8 cellular contexts compared by ENCODE assay signal in the genomic region with DNA sequence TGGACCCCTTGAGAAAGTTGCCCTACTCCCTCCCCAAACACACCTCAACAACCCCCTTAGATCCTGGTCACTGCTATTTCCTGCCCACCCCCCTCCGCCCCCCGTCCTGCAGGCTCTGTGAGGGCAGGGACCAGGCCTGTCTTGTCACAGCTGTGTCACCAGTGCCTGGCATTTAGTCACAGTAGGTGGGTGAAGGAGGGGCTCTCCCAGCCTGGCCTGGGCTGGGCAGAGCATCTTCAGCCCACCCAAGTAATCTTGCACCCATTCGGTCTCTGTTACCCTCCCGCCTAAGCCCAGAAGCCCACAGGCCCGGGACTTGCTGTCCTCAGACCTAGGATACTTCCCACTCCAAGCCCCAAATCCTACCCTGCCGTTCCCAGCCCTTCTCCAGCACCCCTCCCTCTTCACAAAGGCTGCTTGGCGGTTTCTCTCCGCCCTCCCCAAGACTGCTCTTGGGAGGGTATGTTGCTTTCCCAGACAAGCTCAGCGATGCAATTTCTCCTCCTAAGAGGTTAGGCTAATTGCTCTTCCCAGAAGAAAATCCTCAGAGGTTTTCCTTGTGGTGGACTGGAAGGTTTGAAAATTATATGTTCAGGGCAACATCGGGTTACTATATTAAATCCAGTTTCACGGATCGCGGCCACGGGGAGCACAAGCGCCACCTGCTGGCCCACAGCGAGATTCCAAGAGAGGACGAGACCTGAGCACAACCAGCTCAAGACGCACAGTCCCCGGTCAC. TPM values are rescaled to one million over a fixed set of nuclear protein-coding genes. Genes with fewer than 3 reads are reported as not detected.
A peak's percentile ranks its signal among the peaks of the same experiment; 100 is the strongest.
DNase-seq lines count a peak whose midpoint lies in the region; ATAC-seq and TF ChIP-seq lines count a peak whose summit lies in the region.

No MANE protein-coding gene starts in this region.

- peak; percentile 79 for TF ChIP-seq RAD21 in neural cell (conservative IDR thresholded peaks at IDR 0.05)

- TF ChIP-seq CTCF in Panc1 (IDR thresholded peaks at IDR 0.05) (peak; percentile 94), fibroblast of pulmonary artery (IDR thresholded peaks at IDR 0.05; ENCODE audit: low read length, missing control alignments) (peak; percentile 95), neural cell (IDR thresholded peaks at IDR 0.05; ENCODE audit: poor library complexity, severe bottlenecking) (peak; percentile 87)

- peak overlapping the region; percentile 13 for H3K4me3 Mint-ChIP-seq in activated T-helper 1 cell treated with anti-CD3 and anti-CD28 coated beads, Interleukin-12 subunit alpha, Interleukin-12 subunit beta, Interleukin-2, Interleukin-4 antibody, amounts not matched to agents 30 ng/mL and 10 ng/mL and 1 ng/mL, durations not matched to agents 14 hours and 24 hours and 36 hours

- H3K36me3 Mint-ChIP-seq in activated T-helper 1 cell treated with anti-CD3 and anti-CD28 coated beads, Interleukin-12 subunit alpha, Interleukin-12 subunit beta, Interleukin-2, Interleukin-4 antibody, amounts not matched to agents 30 ng/mL and 10 ng/mL and 1 ng/mL, durations not matched to agents 14 hours and 24 hours and 36 hours (ENCODE audit: low read depth) = no peaks in the 10 kb centered on the region

- H3K9ac ChIP-seq in neural cell (ENCODE audit: low read length) = no peak overlapping the region

- DNase-seq in DMS53 (lab: John Stamatoyannopoulos, UW) (peak; percentile 65), HuH-7.5 (ENCODE audit: low spot score) (peak; percentile 39), Panc1 (ENCODE audit: low read depth, low spot score) (no peak), fibroblast of pulmonary artery (ENCODE audit: low read depth) (peak; percentile 80)
- DNase-seq in activated T-helper 1 cell treated with anti-CD3 and anti-CD28 coated beads, Interleukin-12 subunit alpha, Interleukin-12 subunit beta, Interleukin-2, Interleukin-4 antibody, amounts not matched to agents 30 ng/mL and 10 ng/mL and 1 ng/mL, durations not matched to agents 14 hours and 24 hours and 36 hours (ENCODE audit: low spot score) = peak; percentile 56
- peak; percentile 31 to 79 (median 62) for DNase-seq in stimulated activated naive CD4-positive, alpha-beta T cell (lab: John Stamatoyannopoulos, UW)

- H3K9me3 Mint-ChIP-seq in activated T-helper 1 cell treated with anti-CD3 and anti-CD28 coated beads, Interleukin-12 subunit alpha, Interleukin-12 subunit beta, Interleukin-2, Interleukin-4 antibody, amounts not matched to agents 30 ng/mL and 10 ng/mL and 1 ng/mL, durations not matched to agents 14 hours and 24 hours and 36 hours = peaks cover 4% of the 10 kb centered on the region

- CTCF ChIA-PET in Panc1 (lab: Charles Lee) = interaction anchor here (0.6 to 1.6 kb wide), 5 partner anchors 17 to 897 kb away, joined by 3 to 6 read pairs (median 3); no protein-coding TSS in a partner anchor

- H3K4me1 Mint-ChIP-seq in activated T-helper 1 cell treated with anti-CD3 and anti-CD28 coated beads, Interleukin-12 subunit alpha, Interleukin-12 subunit beta, Interleukin-2, Interleukin-4 antibody, amounts not matched to agents 30 ng/mL and 10 ng/mL and 1 ng/mL, durations not matched to agents 14 hours and 24 hours and 36 hours (ENCODE audit: low read depth) = peaks cover 24% of the 10 kb centered on the region

- no peaks in the 10 kb centered on the region for H3K79me2 ChIP-seq in neural cell (replicated peaks; ENCODE audit: insufficient read depth, low read length)

- no peaks in the 10 kb centered on the region for H3F3A ChIP-seq in neural cell (ENCODE audit: insufficient read depth, low read length, poor library complexity, severe bottlenecking)

- intact Hi-C loops in Panc1 (cut with micrococcal nuclease; ENCODE audit: unreplicated experiment) = loop anchor here (10.0 kb wide), 1 partner anchor 1009 kb away; no protein-coding TSS in a partner anchor
- intact Hi-C loops in activated T-helper 1 cell treated with anti-CD3 and anti-CD28 coated beads, Interleukin-12 subunit alpha, Interleukin-12 subunit beta, Interleukin-2, Interleukin-4 antibody, amounts not matched to agents 30 ng/mL and 10 ng/mL and 1 ng/mL, durations not matched to agents 14 hours and 24 hours and 36 hours (cut with micrococcal nuclease) = loop anchor here (1.0 to 5.0 kb wide), 8 partner anchors 19 to 1006 kb away; no protein-coding TSS in a partner anchor

- in situ Hi-C loops in Panc1 (cut with HindIII; ENCODE audit: low pct_unique_long_range_greater_than_20kb, low sequenced_read_pairs) = no loop called here

- H3K4me1 ChIP-seq in Panc1 (ENCODE audit: control insufficient read depth, insufficient read depth, low read length) = no peaks in the 10 kb centered on the region

- H3K4me2 ChIP-seq in neural cell (ENCODE audit: low read length) = no peak overlapping the region

- H3K9me3 ChIP-seq in Panc1 (ENCODE audit: control insufficient read depth, insufficient read depth, low read depth, low read length) (no peaks in the 10 kb centered on the region), neural cell (ENCODE audit: low read length) (no peaks in the 10 kb centered on the region)

- H3K27ac ChIP-seq in Panc1 (ENCODE audit: low read length) (no peak overlapping the region; the same call in 1 of the 2 replicates), neural cell (ENCODE audit: low read length) (no peak overlapping the region)

- H4K20me1 ChIP-seq in neural cell (ENCODE audit: insufficient read depth) = no peaks in the 10 kb centered on the region

- POLR2A ChIA-PET in Panc1 (lab: Charles Lee) = interaction anchor here (0.7 kb wide), 1 partner anchor 808 kb away, joined by 5 read pairs; no protein-coding TSS in a partner anchor

- no TSS peak for BruUV-seq in Panc1 (replicated peaks; lab: Mats Ljungman, UMichigan)

- peak; percentile 91 for ATAC-seq in Panc1
- ATAC-seq in GM21381 (IDR thresholded peaks at IDR 0.05; ENCODE audit: unreplicated experiment) = no peak

- TF ChIP-seq EP300 in neural cell (conservative IDR thresholded peaks at IDR 0.05; ENCODE audit: poor library complexity, severe bottlenecking) = no peak

- no peaks in the 10 kb centered on the region for H3K9me2 ChIP-seq in neural cell (ENCODE audit: insufficient read depth, low read length)

- H3K36me3 ChIP-seq in Panc1 (ENCODE audit: control insufficient read depth, insufficient read depth, low read length) (no peaks in the 10 kb centered on the region), neural cell (ENCODE audit: insufficient read depth, low read length) (no peaks in the 10 kb centered on the region)

- peaks cover 13% of the 10 kb centered on the region for H3K27me3 Mint-ChIP-seq in activated T-helper 1 cell treated with anti-CD3 and anti-CD28 coated beads, Interleukin-12 subunit alpha, Interleukin-12 subunit beta, Interleukin-2, Interleukin-4 antibody, amounts not matched to agents 30 ng/mL and 10 ng/mL and 1 ng/mL, durations not matched to agents 14 hours and 24 hours and 36 hours (ENCODE audit: insufficient read depth)

- H3K27me3 ChIP-seq in Panc1 (ENCODE audit: control insufficient read depth, insufficient read depth, low read length) (no peaks in the 10 kb centered on the region), neural cell (ENCODE audit: insufficient read depth, low read depth, low read length) (no peaks in the 10 kb centered on the region)

- H3K4me3 ChIP-seq in Panc1 (ENCODE audit: low read depth in 2 of 2, low read length in 2 of 2) = peak overlapping the region in 1 of 2 experiments; percentile 21; a peak in 2 of 4 replicates
- peak overlapping the region; percentile 19 for H3K4me3 ChIP-seq in fibroblast of pulmonary artery (replicated peaks; ENCODE audit: low read depth, low read length)
- peak overlapping the region; percentile 45 for H3K4me3 ChIP-seq in neural cell (ENCODE audit: low read length)

- no peak overlapping the region for H2AFZ ChIP-seq in neural cell (ENCODE audit: low read depth, low read length)

- H3K27ac Mint-ChIP-seq in activated T-helper 1 cell treated with anti-CD3 and anti-CD28 coated beads, Interleukin-12 subunit alpha, Interleukin-12 subunit beta, Interleukin-2, Interleukin-4 antibody, amounts not matched to agents 30 ng/mL and 10 ng/mL and 1 ng/mL, durations not matched to agents 14 hours and 24 hours and 36 hours = no peak overlapping the region

TF ChIP-seq in neural cell, 6 proteins besides CTCF, POLR2A, EP300 and RAD21 (continues in another document):
- no peak for TF ChIP-seq TAF1 (IDR thresholded peaks at IDR 0.05; ENCODE audit: low read depth)
- no peak for TF ChIP-seq MXI1 (conservative IDR thresholded peaks at IDR 0.05; ENCODE audit: poor library complexity, severe bottlenecking)
- peak; percentile 86 for TF ChIP-seq SMC3 (conservative IDR thresholded peaks at IDR 0.05; ENCODE audit: poor library complexity)
- TF ChIP-seq, protein P1, sequence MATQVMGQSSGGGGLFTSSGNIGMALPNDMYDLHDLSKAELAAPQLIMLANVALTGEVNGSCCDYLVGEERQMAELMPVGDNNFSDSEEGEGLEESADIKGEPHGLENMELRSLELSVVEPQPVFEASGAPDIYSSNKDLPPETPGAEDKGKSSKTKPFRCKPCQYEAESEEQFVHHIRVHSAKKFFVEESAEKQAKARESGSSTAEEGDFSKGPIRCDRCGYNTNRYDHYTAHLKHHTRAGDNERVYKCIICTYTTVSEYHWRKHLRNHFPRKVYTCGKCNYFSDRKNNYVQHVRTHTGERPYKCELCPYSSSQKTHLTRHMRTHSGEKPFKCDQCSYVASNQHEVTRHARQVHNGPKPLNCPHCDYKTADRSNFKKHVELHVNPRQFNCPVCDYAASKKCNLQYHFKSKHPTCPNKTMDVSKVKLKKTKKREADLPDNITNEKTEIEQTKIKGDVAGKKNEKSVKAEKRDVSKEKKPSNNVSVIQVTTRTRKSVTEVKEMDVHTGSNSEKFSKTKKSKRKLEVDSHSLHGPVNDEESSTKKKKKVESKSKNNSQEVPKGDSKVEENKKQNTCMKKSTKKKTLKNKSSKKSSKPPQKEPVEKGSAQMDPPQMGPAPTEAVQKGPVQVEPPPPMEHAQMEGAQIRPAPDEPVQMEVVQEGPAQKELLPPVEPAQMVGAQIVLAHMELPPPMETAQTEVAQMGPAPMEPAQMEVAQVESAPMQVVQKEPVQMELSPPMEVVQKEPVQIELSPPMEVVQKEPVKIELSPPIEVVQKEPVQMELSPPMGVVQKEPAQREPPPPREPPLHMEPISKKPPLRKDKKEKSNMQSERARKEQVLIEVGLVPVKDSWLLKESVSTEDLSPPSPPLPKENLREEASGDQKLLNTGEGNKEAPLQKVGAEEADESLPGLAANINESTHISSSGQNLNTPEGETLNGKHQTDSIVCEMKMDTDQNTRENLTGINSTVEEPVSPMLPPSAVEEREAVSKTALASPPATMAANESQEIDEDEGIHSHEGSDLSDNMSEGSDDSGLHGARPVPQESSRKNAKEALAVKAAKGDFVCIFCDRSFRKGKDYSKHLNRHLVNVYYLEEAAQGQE (IDR thresholded peaks at IDR 0.05; ENCODE audit: borderline replicate concordance) = peak; percentile 73
- no peak for TF ChIP-seq EZH2 (IDR thresholded peaks at IDR 0.05; ENCODE audit: borderline replicate concordance, insufficient read depth, low read length, poor library complexity, severe bottlenecking)

RNA-seq across cellular contexts. Expression of gene ZFP36L1, which starts 50.8 kb away (rescaled TPM):
- total RNA-seq in Panc1 (2021; ENCODE audit: unreplicated experiment) = 84.9 TPM
- 126 TPM for polyA plus RNA-seq in Panc1 (2012; ENCODE audit: insufficient read length)
- total RNA-seq in activated T-helper 1 cell treated with anti-CD3 and anti-CD28 coated beads, Interleukin-12 subunit alpha, Interleukin-12 subunit beta, Interleukin-2, Interleukin-4 antibody, amounts not matched to agents 30 ng/mL and 10 ng/mL and 1 ng/mL, durations not matched to agents 14 hours and 24 hours and 36 hours = 149 and 156 TPM in 2 replicates
- polyA plus RNA-seq in neural cell = 0.12 and 0.48 TPM in 2 replicates
- polyA minus RNA-seq in neural cell = 0.73 and 1.6 TPM in 2 replicates
